ENCODE assay signal across 13 cellular contexts in the genomic region with DNA sequence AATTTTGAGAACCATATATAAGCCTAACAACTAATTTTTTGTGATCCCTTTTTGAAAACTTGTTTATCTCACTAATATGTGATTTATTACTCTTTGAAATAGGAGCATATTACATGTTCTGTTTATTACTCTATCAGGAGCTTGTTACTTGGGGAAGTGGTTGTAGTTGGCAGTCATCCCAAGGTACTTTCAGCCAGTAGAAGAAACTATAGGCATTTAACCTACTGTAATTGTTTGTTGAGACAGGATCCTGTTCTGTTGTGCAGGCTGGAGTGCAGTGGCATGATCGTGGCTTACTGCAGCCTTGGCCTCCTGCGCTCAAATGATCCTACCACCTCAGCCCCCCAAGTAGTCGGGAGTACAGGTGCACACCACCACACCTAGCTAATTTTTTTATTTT.
DNase-seq lines count a peak whose midpoint lies in the region; ATAC-seq and TF ChIP-seq lines count a peak whose summit lies in the region.
"Had no signal": no experiment of that assay in that cellular context is flagged by ENCODE, and none has a peak within 500 bp of the region (broad histone marks: within the 10 kb centered on the region; RNA-seq: fewer than 3 reads in every experiment).

No MANE protein-coding gene starts in this region.

- no peak overlapping the region for H3K27ac ChIP-seq in brain microvascular endothelial cell
- H3K27ac ChIP-seq: A549, gastrocnemius medialis, Peyer's patch had no signal

- ATAC-seq in HG03520 (IDR thresholded peaks at IDR 0.05; ENCODE audit: unreplicated experiment) (no peak), GM21528 (IDR thresholded peaks at IDR 0.05; ENCODE audit: low FRiP score, unreplicated experiment) (no peak)
- ATAC-seq: A549, gastrocnemius medialis had no signal

- in situ Hi-C loops in brain microvascular endothelial cell (cut with HindIII; ENCODE audit: low pct_ligation_motif_present, low sequenced_read_pairs): no loop called here

- DNase-seq in NCI-H2107 treated with DMSO at 0.1 percent for 48 hours (lab: John Stamatoyannopoulos, UW; ENCODE audit: unreplicated experiment): peak; percentile 4
- DNase-seq in NCI-H2107 (lab: John Stamatoyannopoulos, UW): no peak
- peak; percentile 7 for DNase-seq in NB4 (ENCODE audit: low read depth)
- peak; percentile 9 for DNase-seq in brain microvascular endothelial cell
- peak; percentile 47 for DNase-seq in pulmonary artery endothelial cell (ENCODE audit: low read depth, low spot score)
- DNase-seq in NCI-H128 (lab: John Stamatoyannopoulos, UW; ENCODE audit: unreplicated experiment): no peak
- DNase-seq: gastrocnemius medialis, H9, NCI-H187 treated with DMSO at 0.1 percent for 48 hours, Peyer's patch had no signal

- H3K27me3 ChIP-seq in brain microvascular endothelial cell (replicated peaks): no peaks in the 10 kb centered on the region
- H3K27me3 ChIP-seq: gastrocnemius medialis, Peyer's patch had no signal

- TF ChIP-seq POLR2A in NB4 (IDR thresholded peaks at IDR 0.05; ENCODE audit: extremely low read depth, insufficient read length): no peak

- H3K36me3 ChIP-seq in brain microvascular endothelial cell (replicated peaks): no peaks in the 10 kb centered on the region
- H3K36me3 ChIP-seq: gastrocnemius medialis, Peyer's patch had no signal

- TF ChIP-seq CTCF in NB4 (IDR thresholded peaks at IDR 0.05; ENCODE audit: low read depth, low read length) (no peak), brain microvascular endothelial cell (IDR thresholded peaks at IDR 0.05; ENCODE audit: low read depth, low read length, missing control alignments) (no peak)

- H3K4me3 ChIP-seq in NB4 (ENCODE audit: low read depth, low read length): no peak overlapping the region
- no peak overlapping the region for H3K4me3 ChIP-seq in brain microvascular endothelial cell (ENCODE audit: low read depth, low read length)
- H3K4me3 ChIP-seq: A549, gastrocnemius medialis, Peyer's patch had no signal

Comparison
In these comparisons a context has a peak if more than half of its experiments do, and no peak if none do; other contexts are left out.
1. DNase-seq: peak in NCI-H2107 treated with DMSO at 0.1 percent for 48 hours (single experiment), NB4 (single experiment), brain microvascular endothelial cell (single experiment) and pulmonary artery endothelial cell (single experiment); none in NCI-H2107 (single experiment) and NCI-H128 (single experiment).